15 cellular contexts compared by ENCODE assay signal in genomic region chr6:113744886-113745285, GRCh38.
DNase-seq lines count a peak whose midpoint lies in the region; ATAC-seq and TF ChIP-seq lines count a peak whose summit lies in the region.
"Had no signal": no experiment of that assay in that cellular context is flagged by ENCODE, and none has a peak within 500 bp of the region (broad histone marks: within the 10 kb centered on the region; RNA-seq: fewer than 3 reads in every experiment).

No MANE protein-coding gene starts in this region.

- H3K36me3 ChIP-seq in IMR-90 (ENCODE audit: control insufficient read depth, insufficient read depth, low read length): no peaks in the 10 kb centered on the region
- no peaks in the 10 kb centered on the region for H3K36me3 ChIP-seq in smooth muscle cell (ENCODE audit: low read depth)

- no peaks in the 10 kb centered on the region for H3F3A ChIP-seq in smooth muscle cell (ENCODE audit: low read depth)

- H3K4me3 ChIP-seq in IMR-90 (ENCODE audit: insufficient read depth, low read depth, low read length): no peak overlapping the region
- H3K4me3 ChIP-seq in smooth muscle cell: no peak overlapping the region

- H2BK20ac ChIP-seq in IMR-90 (ENCODE audit: low read depth, low read length): no peak overlapping the region

- no peak overlapping the region for H4K5ac ChIP-seq in IMR-90 (ENCODE audit: low read depth, low read length)

- H2BK5ac ChIP-seq in IMR-90 (ENCODE audit: low read depth, low read length, poor library complexity, severe bottlenecking): no peak overlapping the region

- H2AK5ac ChIP-seq in IMR-90 (ENCODE audit: low read depth, low read length): no peak overlapping the region

- H4K20me1 ChIP-seq in IMR-90 (ENCODE audit: insufficient read depth, low read length): no peaks in the 10 kb centered on the region
- H4K20me1 ChIP-seq in smooth muscle cell (ENCODE audit: low read depth): no peaks in the 10 kb centered on the region

- H3K4me1 Mint-ChIP-seq in mesothelial cell of epicardium: peaks cover 16% of the 10 kb centered on the region
- no peaks in the 10 kb centered on the region for H3K4me1 Mint-ChIP-seq in activated CD4-positive, alpha-beta memory T cell treated with anti-CD3 and anti-CD28 coated beads for 36 hours (ENCODE audit: low read depth)
- H3K4me1 Mint-ChIP-seq in HFFc6 (ENCODE audit: low read depth): no peaks in the 10 kb centered on the region

- H3K18ac ChIP-seq in IMR-90 (ENCODE audit: low read depth, low read length): peak overlapping the region; percentile 41; the same call in 1 of the 2 replicates

- H3K27ac ChIP-seq in IMR-90 (ENCODE audit: insufficient read depth, low read length): no peak overlapping the region
- no peak overlapping the region for H3K27ac ChIP-seq in smooth muscle cell (ENCODE audit: low read depth)
- H3K27ac ChIP-seq: HL-60 had no signal

- H2BK120ac ChIP-seq in IMR-90 (ENCODE audit: low read depth, low read length): no peak overlapping the region

- POLR2A ChIA-PET in IMR-90 (lab: Charles Lee; ENCODE audit: unreplicated experiment): no interaction called here
- POLR2A ChIA-PET in activated CD4-positive, alpha-beta memory T cell treated with anti-CD3 and anti-CD28 coated beads for 36 hours (lab: Charles Lee): no interaction called here

- no TSS peak for BruUV-seq in IMR-90 (replicated peaks; lab: Mats Ljungman, UMichigan)

- no peak overlapping the region for H3K4me2 ChIP-seq in IMR-90 (ENCODE audit: low read depth, low read length)
- H3K4me2 ChIP-seq in smooth muscle cell: no peak overlapping the region

- H3K27me3 ChIP-seq in IMR-90 (ENCODE audit: control insufficient read depth, insufficient read depth, low read length): no peaks in the 10 kb centered on the region
- no peaks in the 10 kb centered on the region for H3K27me3 ChIP-seq in smooth muscle cell (ENCODE audit: low read depth)

- H3K9me3 Mint-ChIP-seq in mesothelial cell of epicardium: no peaks in the 10 kb centered on the region
- no peaks in the 10 kb centered on the region for H3K9me3 Mint-ChIP-seq in activated CD4-positive, alpha-beta memory T cell treated with anti-CD3 and anti-CD28 coated beads for 36 hours
- H3K9me3 Mint-ChIP-seq in HFFc6: no peaks in the 10 kb centered on the region
- H3K9me3 Mint-ChIP-seq: CD8-positive, alpha-beta T cell had no signal

- H3K36me3 Mint-ChIP-seq in mesothelial cell of epicardium: no peaks in the 10 kb centered on the region
- no peaks in the 10 kb centered on the region for H3K36me3 Mint-ChIP-seq in activated CD4-positive, alpha-beta memory T cell treated with anti-CD3 and anti-CD28 coated beads for 36 hours
- no peaks in the 10 kb centered on the region for H3K36me3 Mint-ChIP-seq in HFFc6 (ENCODE audit: low read depth)
- H3K36me3 Mint-ChIP-seq: CD8-positive, alpha-beta T cell had no signal

- no peak for TF ChIP-seq POLR2A in IMR-90 (IDR thresholded peaks at IDR 0.05; ENCODE audit: low read depth, low read length)

- H4K8ac ChIP-seq in IMR-90 (ENCODE audit: low read depth in 2 of 2, low read length in 2 of 2): no peak overlapping the region; a peak in 1 of 4 replicates

- H3K9me3 ChIP-seq in IMR-90 (ENCODE audit: control insufficient read depth, insufficient read depth, low read length) (no peaks in the 10 kb centered on the region), smooth muscle cell (replicated peaks; ENCODE audit: low read depth) (no peaks in the 10 kb centered on the region)

- CTCF ChIA-PET in IMR-90 (lab: Yijun Ruan, JAX): no interaction called here
- CTCF ChIA-PET in activated CD4-positive, alpha-beta memory T cell treated with anti-CD3 and anti-CD28 coated beads for 36 hours (lab: Charles Lee): interaction anchor here (0.7 kb wide), 1 partner anchor 1566 kb away, joined by 3 read pairs; no protein-coding TSS in a partner anchor

- H2BK15ac ChIP-seq in IMR-90 (ENCODE audit: low read depth, low read length): no peak overlapping the region

- no peaks in the 10 kb centered on the region for H3K79me2 ChIP-seq in smooth muscle cell (ENCODE audit: low read depth)

- no peak for TF ChIP-seq RAD21 in IMR-90 (IDR thresholded peaks at IDR 0.05; ENCODE audit: low read length)

- ATAC-seq in IMR-90 (ENCODE audit: low read depth): no peak
- ATAC-seq: CD8-positive, alpha-beta T cell had no signal

- no peaks in the 10 kb centered on the region for H3K4me1 ChIP-seq in IMR-90 (ENCODE audit: control insufficient read depth, insufficient read depth, low read length)
- H3K4me1 ChIP-seq in smooth muscle cell (ENCODE audit: low read depth): no peaks in the 10 kb centered on the region

- H3K79me1 ChIP-seq in IMR-90 (ENCODE audit: low read depth in 1 of 2, low read length in 2 of 2): no peaks in the 10 kb centered on the region

- H3K27me3 Mint-ChIP-seq in mesothelial cell of epicardium (ENCODE audit: low read depth) (no peaks in the 10 kb centered on the region), HFFc6 (ENCODE audit: insufficient read depth) (no peaks in the 10 kb centered on the region)
- peaks cover 1% of the 10 kb centered on the region for H3K27me3 Mint-ChIP-seq in activated CD4-positive, alpha-beta memory T cell treated with anti-CD3 and anti-CD28 coated beads for 36 hours

- H3K27ac Mint-ChIP-seq in mesothelial cell of epicardium (peak overlapping the region; percentile 91), HFFc6 (no peak overlapping the region)
- H3K27ac Mint-ChIP-seq in activated CD4-positive, alpha-beta memory T cell treated with anti-CD3 and anti-CD28 coated beads for 36 hours: no peak overlapping the region
- H3K27ac Mint-ChIP-seq: CD8-positive, alpha-beta T cell had no signal

- no peak overlapping the region for H4K91ac ChIP-seq in IMR-90 (ENCODE audit: insufficient read depth, low read depth, low read length)

- no peak overlapping the region for H2AK9ac ChIP-seq in IMR-90 (replicated peaks; ENCODE audit: low read depth, low read length, poor library complexity)

- H3K14ac ChIP-seq in IMR-90 (replicated peaks; ENCODE audit: low read depth, low read length): no peak overlapping the region

- TF ChIP-seq CTCF in IMR-90 (conservative IDR thresholded peaks at IDR 0.05; ENCODE audit: low read depth, low read length) (no peak), mesothelial cell of epicardium (IDR thresholded peaks at IDR 0.05; ENCODE audit: unreplicated experiment) (no peak), smooth muscle cell (IDR thresholded peaks at IDR 0.05; ENCODE audit: borderline replicate concordance, insufficient read depth, poor library complexity, severe bottlenecking) (no peak), HFFc6 (IDR thresholded peaks at IDR 0.05) (no peak)

- intact Hi-C loops in IMR-90 (cut with micrococcal nuclease): no loop called here
- intact Hi-C loops in activated CD4-positive, alpha-beta memory T cell treated with anti-CD3 and anti-CD28 coated beads for 36 hours (cut with micrococcal nuclease): no loop called here

- DNase-seq in IMR-90 (no peak), fibroblast of gingiva (ENCODE audit: low read depth) (peak; percentile 77), mesothelial cell of epicardium (ENCODE audit: low spot score in 2 of 2, unreplicated experiment in 2 of 2) (no peak), smooth muscle cell (lab: John Stamatoyannopoulos, UW; ENCODE audit: unreplicated experiment) (no peak), NCI-H2029 (lab: John Stamatoyannopoulos, UW) (no peak), HFFc6 (no peak)
- DNase-seq in activated CD4-positive, alpha-beta memory T cell treated with anti-CD3 and anti-CD28 coated beads for 36 hours: no peak
- DNase-seq: CD8-positive, alpha-beta T cell; DMS79; NCI-H1417; NCI-H187 treated with DMSO at 0.1 percent for 48 hours; NCI-H69; NK-92 treated with Interleukin-12 subunit alpha and Interleukin-12 subunit beta, amount 100 ng/mL, for 24 hours; SHP77 had no signal

- H3K56ac ChIP-seq in IMR-90 (ENCODE audit: extremely low read depth, insufficient read depth, low read length): no peak overlapping the region

- H3K23ac ChIP-seq in IMR-90 (ENCODE audit: low read depth, low read length): no peak overlapping the region

- H3K9ac ChIP-seq in IMR-90 (ENCODE audit: low read depth, low read length): no peak overlapping the region
- H3K9ac ChIP-seq in smooth muscle cell (ENCODE audit: low read depth): no peak overlapping the region

- in situ Hi-C loops in IMR-90 (cut with MboI; ENCODE audit: low sequenced_read_pairs): no loop called here

- H2AFZ ChIP-seq in IMR-90 (replicated peaks; ENCODE audit: low read length, poor library complexity): no peak overlapping the region
- H2AFZ ChIP-seq in smooth muscle cell (ENCODE audit: low read depth): peak overlapping the region; percentile 75

- dilution Hi-C loops in IMR-90 (cut with HindIII; ENCODE audit: low sequenced_read_pairs, unreplicated experiment): no loop called here

- H3K4ac ChIP-seq in IMR-90 (ENCODE audit: low read depth, low read length): no peak overlapping the region

- no CpG with 5 or more reads among the region's 3 CpGs for WGBS in IMR-90 (ENCODE audit: extremely low coverage in 2 of 2, insufficient read length in 1 of 2), 2 experiments
- 70% methylated on average over 3 of the region's 3 CpGs for WGBS in smooth muscle cell (ENCODE audit: low lambda C conversion rate)

- H3K9me1 ChIP-seq in IMR-90 (ENCODE audit: insufficient read depth, low read length): no peaks in the 10 kb centered on the region

- no peak overlapping the region for H3K4me3 Mint-ChIP-seq in mesothelial cell of epicardium
- no peak overlapping the region for H3K4me3 Mint-ChIP-seq in activated CD4-positive, alpha-beta memory T cell treated with anti-CD3 and anti-CD28 coated beads for 36 hours
- no peak overlapping the region for H3K4me3 Mint-ChIP-seq in HFFc6
- H3K4me3 Mint-ChIP-seq: CD8-positive, alpha-beta T cell had no signal

TF ChIP-seq in IMR-90, 13 proteins besides CTCF, POLR2A, EP300 and RAD21:
- TF ChIP-seq NFE2L2 (IDR thresholded peaks at IDR 0.05; ENCODE audit: low read depth, low read length): no peak
